ENCODE assay signal across 8 cellular contexts in the genomic region with DNA sequence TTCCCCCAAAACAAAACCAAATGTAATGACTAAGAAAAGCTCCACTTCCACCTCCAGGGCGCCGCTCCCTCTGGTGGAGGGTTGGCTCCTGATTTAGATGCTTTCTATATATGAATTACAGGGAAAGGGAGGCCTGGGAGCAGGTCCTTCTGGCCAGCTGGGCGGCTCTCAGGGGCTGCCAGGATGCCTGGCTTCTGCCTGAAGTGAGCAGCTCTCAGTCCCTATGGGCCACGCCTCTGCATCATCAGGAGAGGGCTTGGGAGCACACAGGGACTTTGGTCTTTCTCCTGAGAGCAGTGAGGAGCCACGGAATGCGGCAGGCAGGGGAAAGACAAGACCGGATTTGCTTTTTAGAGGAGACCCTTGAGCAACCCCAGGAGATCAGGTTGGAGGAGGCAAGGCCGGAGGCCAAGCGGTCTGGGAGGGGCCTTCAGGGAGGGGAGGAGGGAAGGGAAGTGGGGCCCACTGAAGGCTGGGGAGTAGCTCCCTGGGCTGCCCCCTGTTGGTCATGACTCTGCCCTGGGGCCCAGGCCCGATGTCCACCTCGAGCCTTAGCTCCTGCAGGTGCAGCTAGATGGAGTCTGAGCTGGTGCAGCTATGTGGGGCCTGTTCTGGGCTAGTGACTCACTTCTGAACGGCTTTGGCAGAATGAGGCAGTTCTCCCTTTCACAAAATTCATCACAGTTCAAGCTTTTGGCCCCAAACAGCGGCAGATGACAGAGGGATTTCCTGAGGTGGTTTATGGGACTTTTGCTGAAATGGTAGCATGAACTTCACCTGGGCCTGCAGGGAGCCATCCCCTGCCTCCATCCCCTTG. TPM values are rescaled to one million over a fixed set of nuclear protein-coding genes. Genes with fewer than 3 reads are reported as not detected.
DNase-seq lines count a peak whose midpoint lies in the region; ATAC-seq, FAIRE-seq and TF ChIP-seq lines count a peak whose summit lies in the region.

No MANE protein-coding gene starts in this region.

- peak; percentile 94 for FAIRE-seq in GM12891 (lab: Jason Lieb, UNC)

- peak; percentile 94 for TF ChIP-seq POLR2A in GM12891 (IDR thresholded peaks at IDR 0.05; ENCODE audit: low read depth, low read length)

- ATAC-seq in GM21786 (IDR thresholded peaks at IDR 0.05; ENCODE audit: unreplicated experiment): peak; percentile 28

- DNase-seq in GM12891 (ENCODE audit: insufficient read length, low spot score) (no peak), RPMI7951 (ENCODE audit: low read depth) (peak; percentile 36), iPS-NIHi7 (ENCODE audit: extremely low spot score) (peak; percentile 56), NCI-H2081 (lab: John Stamatoyannopoulos, UW) (no peak), NCI-H446 (lab: John Stamatoyannopoulos, UW) (no peak), GM19238 (ENCODE audit: insufficient read length, low spot score) (no peak)
- DNase-seq in activated effector memory CD4-positive, alpha-beta T cell treated with Interleukin-2 at 50 U/mL for 16 hours: no peak

TF ChIP-seq in GM12891, 5 proteins besides CTCF, POLR2A, EP300 and RAD21:
- peak; percentile 62 for TF ChIP-seq SPI1 (IDR thresholded peaks at IDR 0.05; ENCODE audit: low read depth, low read length)
- peak; percentile 83 for TF ChIP-seq TAF1 (IDR thresholded peaks at IDR 0.05; ENCODE audit: low read depth, low read length)
- TF ChIP-seq POLR2AphosphoS5 (IDR thresholded peaks at IDR 0.05; ENCODE audit: low read depth, low read length): peak; percentile 88
- TF ChIP-seq POU2F2 (IDR thresholded peaks at IDR 0.05; ENCODE audit: low read depth, low read length): peak; percentile 74
- peak; percentile 76 for TF ChIP-seq PAX5 (IDR thresholded peaks at IDR 0.05; ENCODE audit: insufficient read depth, low read length, severe bottlenecking)
TF ChIP-seq in GM12891: peak in this region for 5.

RNA-seq across cellular contexts. Expression of a gene that starts 11.3 kb away (rescaled TPM):
- polyA plus RNA-seq in GM12891 (2012; ENCODE audit: low read depth, missing spikeins): 156 TPM
- total RNA-seq in RPMI7951 (2014; rRNA removed; shearing (Covaris generic)): 129 and 139 TPM in 2 replicates

RNA-seq across cellular contexts. Expression of a gene that starts 54.1 kb away (rescaled TPM):
- 7.9 TPM for polyA plus RNA-seq in GM12891 (2012; ENCODE audit: low read depth, missing spikeins)
- total RNA-seq in RPMI7951 (2014; rRNA removed; shearing (Covaris generic)): 9.7 and 12.0 TPM in 2 replicates

Comparison
In these comparisons a context has a peak if more than half of its experiments do, and no peak if none do; other contexts are left out.
1. DNase-seq: peak in RPMI7951 (single experiment) and iPS-NIHi7 (single experiment); none in GM12891 (single experiment), NCI-H2081 (0 of 2), NCI-H446 (0 of 2), activated effector memory CD4-positive, alpha-beta T cell treated with Interleukin-2 at 50 U/mL for 16 hours (single experiment) and GM19238 (single experiment).